Comparison of ENCODE assay signal across 18 cellular contexts in genomic region chr2:28745225-28745624, GRCh38. TPM values are rescaled to one million over a fixed set of nuclear protein-coding genes. Genes with fewer than 3 reads are reported as not detected.
DNase-seq lines count a peak whose midpoint lies in the region; ATAC-seq and TF ChIP-seq lines count a peak whose summit lies in the region.
"Had no signal": no experiment of that assay in that cellular context is flagged by ENCODE, and none has a peak within 500 bp of the region (broad histone marks: within the 10 kb centered on the region; RNA-seq: fewer than 3 reads in every experiment).

No MANE protein-coding gene starts in this region.

- H3K9me3 ChIP-seq in T-helper 17 cell (ENCODE audit: control insufficient read depth, low read length, poor library complexity, severe bottlenecking) (no peaks in the 10 kb centered on the region), ascending aorta (no peaks in the 10 kb centered on the region), left ventricle myocardium inferior (replicated peaks) (no peaks in the 10 kb centered on the region), thoracic aorta (no peaks in the 10 kb centered on the region)

- DNase-seq in T-helper 17 cell (no peak), ascending aorta (ENCODE audit: low spot score in 2 of 2) (no peak), left ventricle myocardium inferior (no peak), thoracic aorta (ENCODE audit: low spot score) (no peak), SK-N-DZ (ENCODE audit: low spot score) (no peak), NCI-H1105 treated with DMSO at 0.1 percent for 48 hours (lab: John Stamatoyannopoulos, UW) (no peak)
- DNase-seq: CD8-positive, alpha-beta memory T cell; GOT3; Kasumi-1; NCI-H1417; NCI-H1694 treated with DMSO at 0.1 percent for 48 hours; NCI-H2081 treated with DMSO at 0.1 percent for 48 hours; NCI-H2171 treated with DMSO at 0.1 percent for 48 hours; NCI-H446; NCI-H526 had no signal

- H3K4me3 Mint-ChIP-seq in T-helper 17 cell: no peak overlapping the region
- H3K4me3 Mint-ChIP-seq: CD8-positive, alpha-beta memory T cell; IgD-negative memory B cell had no signal

- intact Hi-C loops in ascending aorta (cut with DNase I): no loop called here
- intact Hi-C loops in left ventricle myocardium inferior (cut with micrococcal nuclease): no loop called here

- peak overlapping the region; percentile 100 for H3K27ac ChIP-seq in ascending aorta
- H3K27ac ChIP-seq in left ventricle myocardium inferior (replicated peaks): peak overlapping the region; percentile 100
- peak overlapping the region; percentile 100 for H3K27ac ChIP-seq in thoracic aorta

- peaks cover 20% of the 10 kb centered on the region for H3K4me1 Mint-ChIP-seq in T-helper 17 cell

- H3K4me1 ChIP-seq in ascending aorta (peaks cover 22 to 51% of the 10 kb centered on the region in 2 donors), left ventricle myocardium inferior (peaks cover 29% of the 10 kb centered on the region), thoracic aorta (ENCODE audit: control insufficient read depth in 1 of 2, low read depth in 2 of 2) (peaks cover 35 to 61% of the 10 kb centered on the region in 2 donors)

- peak overlapping the region; percentile 49 for H3K27ac Mint-ChIP-seq in T-helper 17 cell
- H3K27ac Mint-ChIP-seq: IgD-negative memory B cell had no signal

- ATAC-seq in T-helper 17 cell: no peak
- no peak for ATAC-seq in thoracic aorta (ENCODE audit: insufficient number of reproducible peaks, low FRiP score, low read depth)
- no peak for ATAC-seq in SK-N-SH treated with all-trans-retinoic acid at 6 μM for 48 hours
- ATAC-seq: HCT116 had no signal

- H3K27me3 Mint-ChIP-seq in T-helper 17 cell: peaks cover 6% of the 10 kb centered on the region
- H3K27me3 Mint-ChIP-seq: IgD-negative memory B cell had no signal

- no peaks in the 10 kb centered on the region for H3K36me3 Mint-ChIP-seq in T-helper 17 cell (ENCODE audit: low read depth)
- H3K36me3 Mint-ChIP-seq: IgD-negative memory B cell had no signal

- TF ChIP-seq CTCF in ascending aorta (IDR thresholded peaks at IDR 0.05): no peak
- no peak for TF ChIP-seq CTCF in left ventricle myocardium inferior (IDR thresholded peaks at IDR 0.05; ENCODE audit: borderline replicate concordance)
- TF ChIP-seq CTCF in thoracic aorta (IDR thresholded peaks at IDR 0.05): no peak

- H3K36me3 ChIP-seq in ascending aorta: no peaks in the 10 kb centered on the region
- H3K36me3 ChIP-seq in left ventricle myocardium inferior: no peaks in the 10 kb centered on the region
- H3K36me3 ChIP-seq in thoracic aorta: no peaks in the 10 kb centered on the region

- H3K27me3 ChIP-seq in ascending aorta: no peaks in the 10 kb centered on the region
- no peaks in the 10 kb centered on the region for H3K27me3 ChIP-seq in left ventricle myocardium inferior (ENCODE audit: low read depth)
- no peaks in the 10 kb centered on the region for H3K27me3 ChIP-seq in thoracic aorta (replicated peaks; ENCODE audit: insufficient read depth)

- H3K4me3 ChIP-seq in ascending aorta: peak overlapping the region; percentile 15 to 17
- H3K4me3 ChIP-seq in left ventricle myocardium inferior: no peak overlapping the region
- no peak overlapping the region for H3K4me3 ChIP-seq in thoracic aorta

TF ChIP-seq in SK-N-SH treated with all-trans-retinoic acid at 6 μM for 48 hours, 23 proteins besides CTCF, POLR2A, EP300 and RAD21:
- TF ChIP-seq TSHZ2 (CRISPR knock-in tag; IDR thresholded peaks at IDR 0.05) (no peak), POU6F1 (CRISPR knock-in tag; IDR thresholded peaks at IDR 0.05; ENCODE audit: borderline replicate concordance, low read depth) (no peak), TCF4 (CRISPR knock-in tag; IDR thresholded peaks at IDR 0.05; ENCODE audit: borderline replicate concordance) (no peak), CSDC2 (CRISPR knock-in tag; IDR thresholded peaks at IDR 0.05) (no peak), ZNF70 (CRISPR knock-in tag; IDR thresholded peaks at IDR 0.05) (no peak), ESRRG (CRISPR knock-in tag; IDR thresholded peaks at IDR 0.05) (no peak), ZC3H10 (CRISPR knock-in tag; IDR thresholded peaks at IDR 0.05) (no peak), BACH2 (CRISPR knock-in tag; IDR thresholded peaks at IDR 0.05; ENCODE audit: borderline replicate concordance) (no peak), SNAI2 (CRISPR knock-in tag; IDR thresholded peaks at IDR 0.05) (no peak), ZFP3 (CRISPR knock-in tag; IDR thresholded peaks at IDR 0.05) (no peak), PATZ1 (CRISPR knock-in tag; IDR thresholded peaks at IDR 0.05; ENCODE audit: borderline replicate concordance) (no peak), ARNTL (CRISPR knock-in tag; IDR thresholded peaks at IDR 0.05; ENCODE audit: borderline replicate concordance, low read depth) (no peak)

RNA-seq across cellular contexts. Expression of gene PPP1CB, which starts 6.4 kb away (rescaled TPM):
- 100 to 1,000 TPM; 309 to 313 TPM for total RNA-seq in T-helper 17 cell
- 196 TPM for total RNA-seq in ascending aorta
- total RNA-seq in left ventricle myocardium inferior: 461 TPM
- total RNA-seq in thoracic aorta: 100 to 1,000 TPM; 326 to 585 TPM
- polyA plus RNA-seq in SK-N-DZ (2014; cell fraction: cytosol; rRNA removed): 57.9 and 61.4 TPM in 2 replicates
- 30.6 and 33.5 TPM in 2 replicates for polyA plus RNA-seq in SK-N-DZ (2014; cell fraction: nucleus; rRNA removed)

Comparison
In these comparisons a context has a peak if more than half of its experiments do, and no peak if none do; other contexts are left out.
1. H3K4me3 ChIP-seq: peak in ascending aorta (2 of 2); none in left ventricle myocardium inferior (single experiment) and thoracic aorta (single experiment).
2. Peak in every context shown above with its lines, with median percentiles within 50 percentile points of each other: H3K27ac ChIP-seq.